9 cellular contexts compared by ENCODE assay signal in genomic region chr1:8408151-8408839, GRCh38.
DNase-seq lines count a peak whose midpoint lies in the region; ATAC-seq and TF ChIP-seq lines count a peak whose summit lies in the region.
"Had no signal": no experiment of that assay in that cellular context is flagged by ENCODE, and none has a peak within 500 bp of the region (broad histone marks: within the 10 kb centered on the region; RNA-seq: fewer than 3 reads in every experiment).

No MANE protein-coding gene starts in this region.

- DNase-seq in activated naive CD8-positive, alpha-beta T cell treated with anti-CD3 and anti-CD28 coated beads for 36 hours, result no peak
- DNase-seq in dermis blood vessel endothelial cell (peak; percentile 88), mucosa of gallbladder (ENCODE audit: low spot score) (peak; percentile 71), uterus (peak; percentile 76 to 91), C1 segment of cervical spinal cord (lab: John Stamatoyannopoulos, UW) (no peak), KG1 (lab: John Stamatoyannopoulos, UW) (no peak)

- no peaks in the 10 kb centered on the region for H3K9me3 ChIP-seq in uterus

- H3K36me3 Mint-ChIP-seq in activated naive CD8-positive, alpha-beta T cell, result peaks cover 13% of the 10 kb centered on the region
- H3K36me3 Mint-ChIP-seq in activated naive CD8-positive, alpha-beta T cell treated with anti-CD3 and anti-CD28 coated beads for 36 hours, result peaks cover 31% of the 10 kb centered on the region

- H3K4me1 Mint-ChIP-seq in activated naive CD8-positive, alpha-beta T cell (ENCODE audit: low read depth), result peaks cover 65% of the 10 kb centered on the region
- H3K4me1 Mint-ChIP-seq in activated naive CD8-positive, alpha-beta T cell treated with anti-CD3 and anti-CD28 coated beads for 36 hours, result peaks cover 52% of the 10 kb centered on the region

- H3K27ac Mint-ChIP-seq in activated naive CD8-positive, alpha-beta T cell, result peak overlapping the region; percentile 47
- H3K27ac Mint-ChIP-seq in activated naive CD8-positive, alpha-beta T cell treated with anti-CD3 and anti-CD28 coated beads for 36 hours, result no peak overlapping the region

- no peaks in the 10 kb centered on the region for H3K27me3 Mint-ChIP-seq in activated naive CD8-positive, alpha-beta T cell
- no peaks in the 10 kb centered on the region for H3K27me3 Mint-ChIP-seq in activated naive CD8-positive, alpha-beta T cell treated with anti-CD3 and anti-CD28 coated beads for 36 hours

- peak in 1 of 2 donors; percentile 4 for TF ChIP-seq POLR2A in uterus (IDR thresholded peaks at IDR 0.05)

- H3K4me3 ChIP-seq in uterus, result no peak overlapping the region

- H3K27ac ChIP-seq in uterus, result peak overlapping the region; percentile 81 to 95
- H3K27ac ChIP-seq: epithelial cell of prostate had no signal

- peaks cover 30 to 38% of the 10 kb centered on the region in 2 donors for H3K4me1 ChIP-seq in uterus

- intact Hi-C loops in uterus (cut with DNase I; ENCODE audit: low total_unique reads), result no loop called here

- H3K36me3 ChIP-seq in uterus, result no peaks in the 10 kb centered on the region

- no peak overlapping the region for H3K4me3 Mint-ChIP-seq in activated naive CD8-positive, alpha-beta T cell
- H3K4me3 Mint-ChIP-seq in activated naive CD8-positive, alpha-beta T cell treated with anti-CD3 and anti-CD28 coated beads for 36 hours, result no peak overlapping the region

- ATAC-seq in GM21717 (IDR thresholded peaks at IDR 0.05; ENCODE audit: unreplicated experiment), result no peak

- H3K27me3 ChIP-seq in uterus, result no peaks in the 10 kb centered on the region

- TF ChIP-seq CTCF in uterus (IDR thresholded peaks at IDR 0.05), result no peak

- no peaks in the 10 kb centered on the region for H3K9me3 Mint-ChIP-seq in activated naive CD8-positive, alpha-beta T cell (ENCODE audit: low read depth)
- H3K9me3 Mint-ChIP-seq in activated naive CD8-positive, alpha-beta T cell treated with anti-CD3 and anti-CD28 coated beads for 36 hours, result no peaks in the 10 kb centered on the region

Comparison
In these comparisons a context has a peak if more than half of its experiments do, and no peak if none do; other contexts are left out.
1. DNase-seq: peak in dermis blood vessel endothelial cell (single experiment), mucosa of gallbladder (single experiment) and uterus (2 of 2); none in activated naive CD8-positive, alpha-beta T cell treated with anti-CD3 and anti-CD28 coated beads for 36 hours (single experiment), C1 segment of cervical spinal cord (0 of 14) and KG1 (single experiment).